ENCODE assay signal across 7 cellular contexts in genomic region chr19:55586976-55587668, GRCh38. TPM values are rescaled to one million over a fixed set of nuclear protein-coding genes. Genes with fewer than 3 reads are reported as not detected.
DNase-seq lines count a peak whose midpoint lies in the region; ATAC-seq and TF ChIP-seq lines count a peak whose summit lies in the region.

No MANE protein-coding gene starts in this region.

- peak overlapping the region; percentile 30 for H3K4me3 ChIP-seq in kidney epithelial cell (ENCODE audit: low read depth, low read length)

- H3K27me3 ChIP-seq in kidney epithelial cell (ENCODE audit: control insufficient read depth, insufficient read depth, low read length), result no peaks in the 10 kb centered on the region

- ATAC-seq in GM18861 (IDR thresholded peaks at IDR 0.05; ENCODE audit: unreplicated experiment) (peak; percentile 91), HG03196 (IDR thresholded peaks at IDR 0.05; ENCODE audit: unreplicated experiment) (peak; percentile 75)

- TF ChIP-seq CTCF in kidney epithelial cell (IDR thresholded peaks at IDR 0.05; ENCODE audit: insufficient read depth, low read length, poor library complexity, severe bottlenecking), result no peak

- H3K36me3 ChIP-seq in kidney epithelial cell (ENCODE audit: control insufficient read depth, insufficient read depth, low read length), result no peaks in the 10 kb centered on the region

- peak; percentile 90 to 97 for DNase-seq in NCI-H446 (lab: John Stamatoyannopoulos, UW)
- peak; percentile 93 to 96 for DNase-seq in activated CD4-positive, alpha-beta T cell treated with anti-CD3 and anti-CD28 coated beads for 24 hours (ENCODE audit: low read depth in 2 of 2)
- DNase-seq in cerebellum (ENCODE audit: low spot score), result peak; percentile 98
- peak; percentile 91 for DNase-seq in kidney epithelial cell (ENCODE audit: low read depth)
- DNase-seq in stimulated activated CD4-positive, alpha-beta T cell treated with anti-CD3 and anti-CD28 coated beads, Interleukin-15, amount 100 ng/mL, for 1 hour (ENCODE audit: low read depth in 1 of 2, low spot score in 1 of 2), result peak; percentile 81 to 90

RNA-seq across cellular contexts. Expression of gene ZNF579, which starts 6.5 kb away (rescaled TPM):
- total RNA-seq in cerebellum (3.9 TPM), kidney epithelial cell (14.4 and 22.0 TPM in 2 replicates)

RNA-seq across cellular contexts. Expression of gene FIZ1, which starts 12.2 kb away (rescaled TPM):
- total RNA-seq in cerebellum (2.2 TPM), kidney epithelial cell (8.4 and 9.4 TPM in 2 replicates)

RNA-seq across cellular contexts. Expression of gene ZNF524, which starts 13.0 kb away (rescaled TPM):
- 3.6 TPM for total RNA-seq in cerebellum
- total RNA-seq in kidney epithelial cell, result 32.7 and 35.0 TPM in 2 replicates

RNA-seq across cellular contexts. Expression of gene ZNF865, which starts 18.3 kb away (rescaled TPM):
- 1.7 TPM for total RNA-seq in cerebellum
- total RNA-seq in kidney epithelial cell, result 5.6 and 7.6 TPM in 2 replicates

RNA-seq across cellular contexts. Expression of gene ZNF784, which starts 37.2 kb away (rescaled TPM):
- total RNA-seq in cerebellum, result 3.6 TPM
- 3.6 and 6.3 TPM in 2 replicates for total RNA-seq in kidney epithelial cell

Comparison
In these comparisons a context has a peak if more than half of its experiments do, and no peak if none do; other contexts are left out.
1. Peak in every context shown above with its lines: DNase-seq, ATAC-seq and H3K4me3 ChIP-seq.